ENCODE assay signal across 11 cellular contexts in genomic region chr12:11767029-11767724, GRCh38.
DNase-seq lines count a peak whose midpoint lies in the region; ATAC-seq and TF ChIP-seq lines count a peak whose summit lies in the region.
"Had no signal": no experiment of that assay in that cellular context is flagged by ENCODE, and none has a peak within 500 bp of the region (broad histone marks: within the 10 kb centered on the region; RNA-seq: fewer than 3 reads in every experiment).

No MANE protein-coding gene starts in this region.

- H3K27me3 ChIP-seq in GM23248 (replicated peaks; ENCODE audit: insufficient read depth), result no peaks in the 10 kb centered on the region
- H3K27me3 ChIP-seq in gastroesophageal sphincter, result no peaks in the 10 kb centered on the region

- no peak for TF ChIP-seq EP300 in gastroesophageal sphincter (IDR thresholded peaks at IDR 0.05)

- no peak for TF ChIP-seq CTCF in gastroesophageal sphincter (IDR thresholded peaks at IDR 0.05)

- TF ChIP-seq POLR2A in gastroesophageal sphincter (IDR thresholded peaks at IDR 0.05), result no peak

- H3K36me3 Mint-ChIP-seq in T-cell, result peaks cover 30% of the 10 kb centered on the region
- H3K36me3 Mint-ChIP-seq in stimulated activated effector memory CD8-positive, alpha-beta T cell treated with anti-CD3 and anti-CD28 coated beads, Interleukin-12 subunit alpha, Interleukin-12 subunit beta, amount 100 ng/mL, for 72 hours, result peaks cover 58% of the 10 kb centered on the region

- H3K4me3 Mint-ChIP-seq in T-cell, result peak overlapping the region in 1 of 3 donors; percentile 64
- H3K4me3 Mint-ChIP-seq in stimulated activated effector memory CD8-positive, alpha-beta T cell treated with anti-CD3 and anti-CD28 coated beads, Interleukin-12 subunit alpha, Interleukin-12 subunit beta, amount 100 ng/mL, for 72 hours, result peak overlapping the region; percentile 58

- no peaks in the 10 kb centered on the region for H3K27me3 Mint-ChIP-seq in T-cell

- no peak for DNase-seq in GM23248
- no peak for DNase-seq in T-cell
- DNase-seq in stimulated activated effector memory CD8-positive, alpha-beta T cell treated with anti-CD3 and anti-CD28 coated beads, Interleukin-12 subunit alpha, Interleukin-12 subunit beta, amount 100 ng/mL, for 72 hours (ENCODE audit: low spot score in 2 of 2), result no peak
- DNase-seq in KG1 (lab: John Stamatoyannopoulos, UW), result no peak
- DNase-seq in NCI-H748 (lab: John Stamatoyannopoulos, UW; ENCODE audit: unreplicated experiment), result no peak
- DNase-seq: DMS79; OCI-M1; stimulated activated CD4-positive, alpha-beta T cell treated with anti-CD3 and anti-CD28 coated beads, Interleukin-12 subunit alpha, Interleukin-12 subunit beta, amount 100 ng/mL, for 4 hours; WERI-Rb-1 had no signal

- peak overlapping the region; percentile 41; the same call in 1 of the 2 replicates for H3K27ac ChIP-seq in GM23248
- H3K27ac ChIP-seq in gastroesophageal sphincter, result peak overlapping the region; percentile 85 to 100 (median 94)
- H3K27ac ChIP-seq: WERI-Rb-1 had no signal

- CTCF ChIA-PET in T-cell (lab: Charles Lee), result interaction anchor here (0.6 to 1.1 kb wide), 4 partner anchors 42 to 188 kb away, joined by 3 to 5 read pairs (median 4); no protein-coding TSS in a partner anchor

- in situ Hi-C loops in GM23248 (cut with MboI), result no loop called here

- H3K27ac Mint-ChIP-seq in T-cell, result peak overlapping the region; percentile 91 to 94
- peak overlapping the region; percentile 77 for H3K27ac Mint-ChIP-seq in stimulated activated effector memory CD8-positive, alpha-beta T cell treated with anti-CD3 and anti-CD28 coated beads, Interleukin-12 subunit alpha, Interleukin-12 subunit beta, amount 100 ng/mL, for 72 hours

- H3K9ac ChIP-seq in GM23248, result no peak overlapping the region

- no peaks in the 10 kb centered on the region for H3K9me2 ChIP-seq in GM23248 (ENCODE audit: insufficient read depth)

- 77 to 79% methylated on average over 4 of the region's 4 CpGs for WGBS in GM23248 (ENCODE audit: low coverage in 1 of 2, low lambda C conversion rate in 2 of 2, missing lambda C conversion rate in 2 of 2), 2 experiments
- WGBS in gastroesophageal sphincter (ENCODE audit: low coverage in 1 of 2), 2 donors, result 64 to 84% methylated on average over 2 to 4 of the region's 4 CpGs

- peaks cover 54% of the 10 kb centered on the region for H3F3A ChIP-seq in GM23248 (ENCODE audit: insufficient read depth)

- no peak overlapping the region for H2AFZ ChIP-seq in GM23248

- H3K9me3 Mint-ChIP-seq in T-cell, result no peaks in the 10 kb centered on the region
- no peaks in the 10 kb centered on the region for H3K9me3 Mint-ChIP-seq in stimulated activated effector memory CD8-positive, alpha-beta T cell treated with anti-CD3 and anti-CD28 coated beads, Interleukin-12 subunit alpha, Interleukin-12 subunit beta, amount 100 ng/mL, for 72 hours

- H3K4me1 ChIP-seq in GM23248 (ENCODE audit: insufficient read depth) (peaks cover 48% of the 10 kb centered on the region), gastroesophageal sphincter (peaks cover 56 to 97% (median 59%) of the 10 kb centered on the region in 3 donors)

- no peaks in the 10 kb centered on the region; the same call in 1 of the 2 replicates for H3K36me3 ChIP-seq in GM23248 (ENCODE audit: low read depth)
- H3K36me3 ChIP-seq in gastroesophageal sphincter, result no peaks in the 10 kb centered on the region
- H3K36me3 ChIP-seq: WERI-Rb-1 had no signal

- no peaks in the 10 kb centered on the region for H4K20me1 ChIP-seq in GM23248 (ENCODE audit: insufficient read depth)

- H3K4me1 Mint-ChIP-seq in T-cell, result peaks cover 72 to 93% (median 81%) of the 10 kb centered on the region in 3 donors
- H3K4me1 Mint-ChIP-seq in stimulated activated effector memory CD8-positive, alpha-beta T cell treated with anti-CD3 and anti-CD28 coated beads, Interleukin-12 subunit alpha, Interleukin-12 subunit beta, amount 100 ng/mL, for 72 hours, result peaks cover 85% of the 10 kb centered on the region

- no peak overlapping the region for H3K4me3 ChIP-seq in GM23248
- no peak overlapping the region for H3K4me3 ChIP-seq in gastroesophageal sphincter

- H3K9me3 ChIP-seq in GM23248 (ENCODE audit: low read depth) (no peaks in the 10 kb centered on the region), gastroesophageal sphincter (no peaks in the 10 kb centered on the region)

- peaks cover 53% of the 10 kb centered on the region for H3K79me2 ChIP-seq in GM23248 (ENCODE audit: insufficient read depth)

- ATAC-seq in T-cell (replicated peaks in 1 of 4) (no peak), gastroesophageal sphincter (no peak), GM19397 (IDR thresholded peaks at IDR 0.05; ENCODE audit: unreplicated experiment) (no peak)
- ATAC-seq in stimulated activated effector memory CD8-positive, alpha-beta T cell treated with anti-CD3 and anti-CD28 coated beads, Interleukin-12 subunit alpha, Interleukin-12 subunit beta, amount 100 ng/mL, for 72 hours, result no peak

- POLR2A ChIA-PET in T-cell (lab: Charles Lee), result interaction anchor here in 1 of 2 donors (0.6 to 0.9 kb wide), 3 partner anchors 40 to 1036 kb away, joined by 3 to 7 read pairs (median 4); no protein-coding TSS in a partner anchor

- H3K4me2 ChIP-seq in GM23248 (ENCODE audit: unreplicated experiment), result peak overlapping the region; percentile 74
